2 cellular contexts compared by ENCODE assay signal in genomic region chr19:54341295-54341694, GRCh38.
TF ChIP-seq lines count a peak whose summit lies in the region.

No MANE protein-coding gene starts in this region.

TF ChIP-seq in GM23338, 12 proteins besides CTCF, POLR2A, EP300 and RAD21:
- no peak for TF ChIP-seq EZH2phosphoT487 (IDR thresholded peaks at IDR 0.05; ENCODE audit: unreplicated experiment)
- TF ChIP-seq ZNF114 (CRISPR knock-in tag; IDR thresholded peaks at IDR 0.05), result no peak
- TF ChIP-seq EZH2 (IDR thresholded peaks at IDR 0.05; ENCODE audit: low read depth, unreplicated experiment), result no peak
- no peak for TF ChIP-seq REST (IDR thresholded peaks at IDR 0.05; ENCODE audit: unreplicated experiment)
- no peak for TF ChIP-seq POLR2AphosphoS5 (IDR thresholded peaks at IDR 0.05; ENCODE audit: low read depth)
- no peak for TF ChIP-seq JUNB (IDR thresholded peaks at IDR 0.05; ENCODE audit: unreplicated experiment)
- TF ChIP-seq ZNF331 (CRISPR knock-in tag; IDR thresholded peaks at IDR 0.05; ENCODE audit: low read depth), result no peak
- no peak for TF ChIP-seq CREB1 (CRISPR knock-in tag; IDR thresholded peaks at IDR 0.05; ENCODE audit: low read depth)
- TF ChIP-seq ZNF462 (CRISPR knock-in tag; IDR thresholded peaks at IDR 0.05), result no peak
- TF ChIP-seq ETS1 (IDR thresholded peaks at IDR 0.05), result no peak
- no peak for TF ChIP-seq NANOG (IDR thresholded peaks at IDR 0.05; ENCODE audit: borderline replicate concordance)
- no peak for TF ChIP-seq STAT1 (IDR thresholded peaks at IDR 0.05; ENCODE audit: unreplicated experiment)
TF ChIP-seq in GM23338: peak in this region for 0.

TF ChIP-seq in HepG2, 621 proteins besides CTCF, POLR2A, EP300 and RAD21:
- TF ChIP-seq ZNF160 (CRISPR knock-in tag; IDR thresholded peaks at IDR 0.05) (no peak), SKIL (CRISPR knock-in tag; IDR thresholded peaks at IDR 0.05; ENCODE audit: borderline replicate concordance) (no peak), HMG20B (CRISPR knock-in tag; conservative IDR thresholded peaks at IDR 0.05) (no peak), ZBTB34 (CRISPR knock-in tag; IDR thresholded peaks at IDR 0.05) (no peak), GABPA (IDR thresholded peaks at IDR 0.05; ENCODE audit: low read depth, low read length) (no peak), GABPA (CRISPR knock-in tag; IDR thresholded peaks at IDR 0.05; ENCODE audit: low read depth) (no peak), U2AF1 (optimal IDR thresholded peaks at IDR 0.05; ENCODE audit: low read depth, low read length) (no peak), RNF219 (CRISPR knock-in tag; IDR thresholded peaks at IDR 0.05) (no peak), PHB2 (IDR thresholded peaks at IDR 0.05; ENCODE audit: partially characterized antibody) (no peak), ZNF609 (CRISPR knock-in tag; IDR thresholded peaks at IDR 0.05; ENCODE audit: borderline replicate concordance) (no peak), ZNF839 (CRISPR knock-in tag; IDR thresholded peaks at IDR 0.05; ENCODE audit: borderline replicate concordance) (no peak), ZKSCAN1 (IDR thresholded peaks at IDR 0.05; ENCODE audit: low read length) (no peak), RBFOX2 (IDR thresholded peaks at IDR 0.05; ENCODE audit: low read depth, low read length) (no peak), ZNF781 (CRISPR knock-in tag; IDR thresholded peaks at IDR 0.05; ENCODE audit: borderline replicate concordance, not compliant biosample characterization) (no peak), NR2C2 (CRISPR knock-in tag; IDR thresholded peaks at IDR 0.05; ENCODE audit: borderline replicate concordance) (no peak), ZNF713 (CRISPR knock-in tag; IDR thresholded peaks at IDR 0.05) (no peak), BCL6 (CRISPR knock-in tag; IDR thresholded peaks at IDR 0.05) (no peak), ZNF329 (CRISPR knock-in tag; IDR thresholded peaks at IDR 0.05; ENCODE audit: low read depth) (no peak), ZNF724P (CRISPR knock-in tag; IDR thresholded peaks at IDR 0.05; ENCODE audit: borderline replicate concordance) (no peak), TMF1 (CRISPR knock-in tag; IDR thresholded peaks at IDR 0.05; ENCODE audit: low read depth) (no peak), ZNF30 (CRISPR knock-in tag; IDR thresholded peaks at IDR 0.05) (no peak)
